ENCODE assay signal across 14 cellular contexts in genomic region chr11:72826942-72827480, GRCh38. TPM values are rescaled to one million over a fixed set of nuclear protein-coding genes. Genes with fewer than 3 reads are reported as not detected.
DNase-seq lines count a peak whose midpoint lies in the region; ATAC-seq and TF ChIP-seq lines count a peak whose summit lies in the region.
"Had no signal": no experiment of that assay in that cellular context is flagged by ENCODE, and none has a peak within 500 bp of the region (broad histone marks: within the 10 kb centered on the region; RNA-seq: fewer than 3 reads in every experiment).

No MANE protein-coding gene starts in this region.

- H3K18ac ChIP-seq in mesenchymal stem cell (ENCODE audit: low read depth in 1 of 2, low read length in 2 of 2) (no peak overlapping the region), mesendoderm (ENCODE audit: low read length) (no peak overlapping the region)

- peaks cover 11% of the 10 kb centered on the region for H3K4me1 Mint-ChIP-seq in activated T-helper 1 cell treated with anti-CD3 and anti-CD28 coated beads, Interleukin-12 subunit alpha, Interleukin-12 subunit beta, Interleukin-2, Interleukin-4 antibody, amounts not matched to agents 30 ng/mL and 10 ng/mL and 1 ng/mL, durations not matched to agents 14 hours and 24 hours and 36 hours (ENCODE audit: low read depth)

- no peak overlapping the region for H2BK12ac ChIP-seq in mesenchymal stem cell (ENCODE audit: low read length in 2 of 2)

- H2BK15ac ChIP-seq in mesenchymal stem cell (ENCODE audit: low read depth, poor library complexity, severe bottlenecking) = no peak overlapping the region
- no peak overlapping the region for H2BK15ac ChIP-seq in mesendoderm (replicated peaks; ENCODE audit: low read depth)

- H3K36me3 Mint-ChIP-seq in activated naive CD4-positive, alpha-beta T cell treated with anti-CD3 and anti-CD28 coated beads, Interleukin-2, amount 50 U/mL, for 72 hours = no peaks in the 10 kb centered on the region
- H3K36me3 Mint-ChIP-seq in activated T-helper 1 cell treated with anti-CD3 and anti-CD28 coated beads, Interleukin-12 subunit alpha, Interleukin-12 subunit beta, Interleukin-2, Interleukin-4 antibody, amounts not matched to agents 30 ng/mL and 10 ng/mL and 1 ng/mL, durations not matched to agents 14 hours and 24 hours and 36 hours (ENCODE audit: low read depth) = peaks cover 33% of the 10 kb centered on the region

- no peak for ATAC-seq in activated naive CD4-positive, alpha-beta T cell treated with anti-CD3 and anti-CD28 coated beads, Interleukin-2, amount 50 U/mL, for 72 hours
- ATAC-seq: esophagus mucosa; stimulated activated naive CD8-positive, alpha-beta T cell treated with anti-CD3 and anti-CD28 coated beads, Interleukin-15, amount 100 ng/mL, for 72 hours had no signal

- H3K4me3 ChIP-seq in mesenchymal stem cell (ENCODE audit: insufficient read depth in 1 of 2, low read depth in 1 of 2, low read length in 2 of 2) (no peak overlapping the region), tibial artery (no peak overlapping the region), mesendoderm (ENCODE audit: low read length) (no peak overlapping the region)

- H3K14ac ChIP-seq in mesenchymal stem cell (ENCODE audit: low read length in 2 of 2) = no peak overlapping the region

- H3K79me1 ChIP-seq in mesenchymal stem cell (replicated peaks; ENCODE audit: low read length, poor library complexity, severe bottlenecking) (no peaks in the 10 kb centered on the region), mesendoderm (ENCODE audit: low read length) (no peaks in the 10 kb centered on the region)

- H3K4me2 ChIP-seq in mesenchymal stem cell (ENCODE audit: low read length, poor library complexity, severe bottlenecking) = no peak overlapping the region
- H3K4me2 ChIP-seq in mesendoderm (ENCODE audit: low read length) = no peak overlapping the region

- peak overlapping the region; percentile 40 for H3K9ac ChIP-seq in mesenchymal stem cell (ENCODE audit: low read length)
- no peak overlapping the region for H3K9ac ChIP-seq in mesendoderm (ENCODE audit: low read length)
- H3K9ac ChIP-seq: parathyroid adenoma had no signal

- H2AK5ac ChIP-seq in mesenchymal stem cell (ENCODE audit: low read length, severe bottlenecking) (no peak overlapping the region), mesendoderm (ENCODE audit: low read length) (no peak overlapping the region)

- no peak overlapping the region for H3K4me3 Mint-ChIP-seq in activated T-helper 1 cell treated with anti-CD3 and anti-CD28 coated beads, Interleukin-12 subunit alpha, Interleukin-12 subunit beta, Interleukin-2, Interleukin-4 antibody, amounts not matched to agents 30 ng/mL and 10 ng/mL and 1 ng/mL, durations not matched to agents 14 hours and 24 hours and 36 hours
- H3K4me3 Mint-ChIP-seq: stimulated activated naive CD8-positive, alpha-beta T cell treated with anti-CD3 and anti-CD28 coated beads, Interleukin-15, amount 100 ng/mL, for 72 hours had no signal

- H3K36me3 ChIP-seq in mesenchymal stem cell (ENCODE audit: control insufficient read depth in 1 of 2, insufficient read depth in 2 of 2, low read depth in 1 of 2, low read length in 2 of 2) (peaks cover 1 to 24% of the 10 kb centered on the region in 2 experiments), tibial artery (peaks cover 0 to 8% (median 8%) of the 10 kb centered on the region in 3 donors), mesendoderm (ENCODE audit: control insufficient read depth, insufficient read depth, low read length) (no peaks in the 10 kb centered on the region)

- H2BK5ac ChIP-seq in mesenchymal stem cell (ENCODE audit: low read depth, low read length, poor library complexity, severe bottlenecking) (no peak overlapping the region), mesendoderm (ENCODE audit: low read length) (no peak overlapping the region)

- no peaks in the 10 kb centered on the region for H3K9me3 Mint-ChIP-seq in activated naive CD4-positive, alpha-beta T cell treated with anti-CD3 and anti-CD28 coated beads, Interleukin-2, amount 50 U/mL, for 72 hours
- H3K9me3 Mint-ChIP-seq in activated T-helper 1 cell treated with anti-CD3 and anti-CD28 coated beads, Interleukin-12 subunit alpha, Interleukin-12 subunit beta, Interleukin-2, Interleukin-4 antibody, amounts not matched to agents 30 ng/mL and 10 ng/mL and 1 ng/mL, durations not matched to agents 14 hours and 24 hours and 36 hours = no peaks in the 10 kb centered on the region
- H3K9me3 Mint-ChIP-seq: stimulated activated naive CD8-positive, alpha-beta T cell treated with anti-CD3 and anti-CD28 coated beads, Interleukin-15, amount 100 ng/mL, for 72 hours had no signal

- no peaks in the 10 kb centered on the region for H3K9me3 ChIP-seq in mesenchymal stem cell (ENCODE audit: control insufficient read depth, low read length)
- no peaks in the 10 kb centered on the region for H3K9me3 ChIP-seq in tibial artery

- no peak overlapping the region for H3K23ac ChIP-seq in mesenchymal stem cell (ENCODE audit: low read length in 2 of 2)
- no peak overlapping the region for H3K23ac ChIP-seq in mesendoderm (ENCODE audit: low read length)

- H4K91ac ChIP-seq in mesenchymal stem cell (ENCODE audit: low read length) = no peak overlapping the region

- peak overlapping the region; percentile 41 to 82 for H3K27ac Mint-ChIP-seq in activated naive CD4-positive, alpha-beta T cell treated with anti-CD3 and anti-CD28 coated beads, Interleukin-2, amount 50 U/mL, for 72 hours
- H3K27ac Mint-ChIP-seq in activated T-helper 1 cell treated with anti-CD3 and anti-CD28 coated beads, Interleukin-12 subunit alpha, Interleukin-12 subunit beta, Interleukin-2, Interleukin-4 antibody, amounts not matched to agents 30 ng/mL and 10 ng/mL and 1 ng/mL, durations not matched to agents 14 hours and 24 hours and 36 hours = peak overlapping the region; percentile 40

- no peak overlapping the region for H4K5ac ChIP-seq in mesendoderm (ENCODE audit: low read length)

- intact Hi-C loops in activated T-helper 1 cell treated with anti-CD3 and anti-CD28 coated beads, Interleukin-12 subunit alpha, Interleukin-12 subunit beta, Interleukin-2, Interleukin-4 antibody, amounts not matched to agents 30 ng/mL and 10 ng/mL and 1 ng/mL, durations not matched to agents 14 hours and 24 hours and 36 hours (cut with micrococcal nuclease) = no loop called here
- intact Hi-C loops in tibial artery (cut with DNase I; ENCODE audit: low total_unique reads) = no loop called here

- H3K4ac ChIP-seq in mesenchymal stem cell (ENCODE audit: low read depth in 1 of 2, low read length in 2 of 2) (no peak overlapping the region), mesendoderm (ENCODE audit: low read depth, low read length) (no peak overlapping the region)

- H3K4me1 ChIP-seq in mesenchymal stem cell (ENCODE audit: control insufficient read depth, insufficient read depth, low read depth, low read length) (peaks cover 35% of the 10 kb centered on the region), tibial artery (peaks cover under 1 to 19% (median 12%) of the 10 kb centered on the region in 4 donors), mesendoderm (ENCODE audit: control insufficient read depth, low read depth, low read length) (peaks cover 2% of the 10 kb centered on the region)
- H3K4me1 ChIP-seq: parathyroid adenoma had no signal

- no peak overlapping the region for H4K8ac ChIP-seq in mesenchymal stem cell (ENCODE audit: low read length)
- H4K8ac ChIP-seq in mesendoderm (ENCODE audit: low read depth, low read length) = no peak overlapping the region

- no peak overlapping the region for H3K27ac ChIP-seq in mesenchymal stem cell (ENCODE audit: low read length, poor library complexity, severe bottlenecking)
- H3K27ac ChIP-seq in tibial artery = peak overlapping the region; percentile 33 to 86
- H3K27ac ChIP-seq in mesendoderm (ENCODE audit: low read depth, low read length) = no peak overlapping the region
- H3K27ac ChIP-seq: parathyroid adenoma had no signal

- H2BK120ac ChIP-seq in mesenchymal stem cell (ENCODE audit: low read depth, low read length) (no peak overlapping the region), mesendoderm (ENCODE audit: low read depth, low read length) (no peak overlapping the region)

- no peak overlapping the region for H2AFZ ChIP-seq in mesenchymal stem cell (ENCODE audit: low read depth, low read length)
- H2AFZ ChIP-seq: parathyroid adenoma had no signal

- DNase-seq in activated naive CD4-positive, alpha-beta T cell treated with anti-CD3 and anti-CD28 coated beads, Interleukin-2, amount 50 U/mL, for 72 hours (ENCODE audit: low spot score in 2 of 2) = no peak
- DNase-seq in activated naive CD4-positive, alpha-beta T cell (lab: John Stamatoyannopoulos, UW) = no peak
- no peak for DNase-seq in activated T-helper 1 cell treated with anti-CD3 and anti-CD28 coated beads, Interleukin-12 subunit alpha, Interleukin-12 subunit beta, Interleukin-2, Interleukin-4 antibody, amounts not matched to agents 30 ng/mL and 10 ng/mL and 1 ng/mL, durations not matched to agents 14 hours and 24 hours and 36 hours (ENCODE audit: low spot score)
- no peak for DNase-seq in mesenchymal stem cell
- no peak for DNase-seq in tibial artery
- DNase-seq in DMS53 (lab: John Stamatoyannopoulos, UW) = no peak
- DNase-seq in mesendoderm = no peak
- no peak for DNase-seq in Kasumi-1 (lab: John Stamatoyannopoulos, UW)
- DNase-seq: activated CD4-positive, CD25-positive, alpha-beta regulatory T cell treated with anti-CD3 and anti-CD28 coated beads, Interleukin-2, amount 50 U/mL, for 72 hours; activated effector memory CD4-positive, alpha-beta T cell treated with Interleukin-2 at 50 U/mL for 16 hours; stimulated activated CD4-positive, alpha-beta T cell treated with anti-CD3 and anti-CD28 coated beads, Interleukin-12 subunit alpha, Interleukin-12 subunit beta, amount 100 ng/mL, for 4 hours; stimulated activated naive CD8-positive, alpha-beta T cell treated with anti-CD3 and anti-CD28 coated beads, Interleukin-15, amount 100 ng/mL, for 72 hours had no signal

- no peak for TF ChIP-seq CTCF in tibial artery (IDR thresholded peaks at IDR 0.05)

- no peaks in the 10 kb centered on the region for H3K27me3 Mint-ChIP-seq in activated T-helper 1 cell treated with anti-CD3 and anti-CD28 coated beads, Interleukin-12 subunit alpha, Interleukin-12 subunit beta, Interleukin-2, Interleukin-4 antibody, amounts not matched to agents 30 ng/mL and 10 ng/mL and 1 ng/mL, durations not matched to agents 14 hours and 24 hours and 36 hours (ENCODE audit: insufficient read depth)
- H3K27me3 Mint-ChIP-seq: stimulated activated naive CD8-positive, alpha-beta T cell treated with anti-CD3 and anti-CD28 coated beads, Interleukin-15, amount 100 ng/mL, for 72 hours had no signal

- WGBS in mesenchymal stem cell = 95% methylated on average over 8 of the region's 8 CpGs
- WGBS in mesendoderm (ENCODE audit: extremely low coverage, insufficient coverage, low lambda C conversion rate) = no CpG with 5 or more reads among the region's 8 CpGs

- no peak overlapping the region for H3K56ac ChIP-seq in mesendoderm (ENCODE audit: low read length)

- H3K27me3 ChIP-seq in mesenchymal stem cell (ENCODE audit: control insufficient read depth in 1 of 2, insufficient read depth in 1 of 2, low read length in 2 of 2) (no peaks in the 10 kb centered on the region), tibial artery (no peaks in the 10 kb centered on the region), mesendoderm (ENCODE audit: insufficient read depth, low read length, poor library complexity) (no peaks in the 10 kb centered on the region)

- H3K79me2 ChIP-seq in mesendoderm (ENCODE audit: control insufficient read depth, insufficient read depth, low read length) = no peaks in the 10 kb centered on the region
- H3K79me2 ChIP-seq: parathyroid adenoma had no signal

RNA-seq across cellular contexts. Expression of gene ATG16L2, which starts 12.8 kb away (rescaled TPM):
- 100 to 1,000 TPM in 1 of 2 donors, 10 to 100 TPM in 1; 64.2 to 189 TPM for total RNA-seq in activated naive CD4-positive, alpha-beta T cell treated with anti-CD3 and anti-CD28 coated beads, Interleukin-2, amount 50 U/mL, for 72 hours
- total RNA-seq in activated T-helper 1 cell treated with anti-CD3 and anti-CD28 coated beads, Interleukin-12 subunit alpha, Interleukin-12 subunit beta, Interleukin-2, Interleukin-4 antibody, amounts not matched to agents 30 ng/mL and 10 ng/mL and 1 ng/mL, durations not matched to agents 14 hours and 24 hours and 36 hours = 69.2 and 71.1 TPM in 2 replicates
- 12.0 TPM for polyA plus RNA-seq in mesenchymal stem cell (2013, experiment 1 of 2)
- 10.4 TPM for polyA plus RNA-seq in mesenchymal stem cell (2013, experiment 2 of 2)
- 2.2 TPM for polyA plus RNA-seq in mesendoderm (2013, experiment 1 of 2)
- 2.3 TPM for polyA plus RNA-seq in mesendoderm (2013, experiment 2 of 2)

RNA-seq across cellular contexts. Expression of gene STARD10, which starts 33.2 kb away (rescaled TPM):
- total RNA-seq in activated naive CD4-positive, alpha-beta T cell treated with anti-CD3 and anti-CD28 coated beads, Interleukin-2, amount 50 U/mL, for 72 hours = 10 to 100 TPM in 1 of 2 donors, 1 to 10 TPM in 1; 8.0 to 11.9 TPM
- 19.8 and 23.9 TPM in 2 replicates for total RNA-seq in activated T-helper 1 cell treated with anti-CD3 and anti-CD28 coated beads, Interleukin-12 subunit alpha, Interleukin-12 subunit beta, Interleukin-2, Interleukin-4 antibody, amounts not matched to agents 30 ng/mL and 10 ng/mL and 1 ng/mL, durations not matched to agents 14 hours and 24 hours and 36 hours
- 16.5 TPM for polyA plus RNA-seq in mesenchymal stem cell (2013, experiment 1 of 2)
- polyA plus RNA-seq in mesenchymal stem cell (2013, experiment 2 of 2) = 13.7 TPM
- polyA plus RNA-seq in mesendoderm (2013, experiment 1 of 2) = 12.8 TPM
- polyA plus RNA-seq in mesendoderm (2013, experiment 2 of 2) = 13.7 TPM

Comparison
In these comparisons a context has a peak if more than half of its experiments do, and no peak if none do; other contexts are left out.
1. H3K27ac ChIP-seq: peak in tibial artery (2 of 2); none in mesenchymal stem cell (single experiment) and mesendoderm (single experiment).